Comparison of ENCODE assay signal across 8 cellular contexts in genomic region chr22:19986410-19987341, GRCh38.
DNase-seq lines count a peak whose midpoint lies in the region; ATAC-seq, FAIRE-seq and TF ChIP-seq lines count a peak whose summit lies in the region.

No MANE protein-coding gene starts in this region.

- H3K4me3 ChIP-seq in mucosa of rectum (ENCODE audit: low read length in 2 of 2), result peak overlapping the region; percentile 69 to 74

- no peak for FAIRE-seq in D721Med (lab: Jason Lieb, UNC)

- H3K4me1 Mint-ChIP-seq in activated T-cell treated with anti-CD3 and anti-CD28 coated beads, Interleukin-2, amount 50 U/mL, for 24 hours (ENCODE audit: low read depth), result peaks cover 4% of the 10 kb centered on the region

- peak overlapping the region; percentile 19 to 56 for H3K27ac ChIP-seq in mucosa of rectum (ENCODE audit: low read depth in 2 of 2, low read length in 2 of 2)

- no peak for TF ChIP-seq POLR2A in erythroblast (IDR thresholded peaks at IDR 0.05; ENCODE audit: low read length)

- DNase-seq in D721Med (ENCODE audit: insufficient read length, low spot score) (peak; percentile 97), NOMO-1 treated with dmso at 0.1 percent for 144 hours (lab: John Stamatoyannopoulos, UW; ENCODE audit: unreplicated experiment) (peak; percentile 16), erythroblast (lab: John Stamatoyannopoulos, UW) (peak; percentile 80 to 88), GF-D8 (lab: John Stamatoyannopoulos, UW) (no peak)
- DNase-seq in activated T-cell treated with anti-CD3 and anti-CD28 coated beads, Interleukin-2, amount 50 U/mL, for 24 hours, result peak; percentile 79
- DNase-seq in stimulated activated CD8-positive, alpha-beta memory T cell treated with anti-CD3 and anti-CD28 coated beads, Interleukin-4, amount 100 ng/mL, for 48 hours, result peak; percentile 78

- H3K36me3 ChIP-seq in mucosa of rectum (ENCODE audit: control insufficient read depth in 2 of 2, insufficient read depth in 2 of 2, low read length in 2 of 2), result no peaks in the 10 kb centered on the region

- H3K27ac Mint-ChIP-seq in activated T-cell treated with anti-CD3 and anti-CD28 coated beads, Interleukin-2, amount 50 U/mL, for 24 hours, result no peak overlapping the region

- peaks cover 12 to 14% of the 10 kb centered on the region in 2 donors for H3K4me1 ChIP-seq in mucosa of rectum (ENCODE audit: control insufficient read depth in 2 of 2, insufficient read depth in 2 of 2, low read length in 2 of 2)

- no peaks in the 10 kb centered on the region for H3K27me3 ChIP-seq in mucosa of rectum (ENCODE audit: control insufficient read depth in 2 of 2, insufficient read depth in 2 of 2, low read length in 2 of 2)

- H3K27me3 Mint-ChIP-seq in activated T-cell treated with anti-CD3 and anti-CD28 coated beads, Interleukin-2, amount 50 U/mL, for 24 hours, result no peaks in the 10 kb centered on the region

- H3K9me3 Mint-ChIP-seq in activated T-cell treated with anti-CD3 and anti-CD28 coated beads, Interleukin-2, amount 50 U/mL, for 24 hours, result no peaks in the 10 kb centered on the region

- H3K4me3 Mint-ChIP-seq in activated T-cell treated with anti-CD3 and anti-CD28 coated beads, Interleukin-2, amount 50 U/mL, for 24 hours, result peak overlapping the region; percentile 52

- H3K9me3 ChIP-seq in mucosa of rectum (ENCODE audit: control insufficient read depth in 2 of 2, low read length in 2 of 2), result no peaks in the 10 kb centered on the region

- H3K9ac ChIP-seq in mucosa of rectum (ENCODE audit: low read depth in 1 of 2, low read length in 2 of 2), result peak overlapping the region; percentile 54 to 72

- no peaks in the 10 kb centered on the region for H3K36me3 Mint-ChIP-seq in activated T-cell treated with anti-CD3 and anti-CD28 coated beads, Interleukin-2, amount 50 U/mL, for 24 hours (ENCODE audit: low read depth)

- no peak for TF ChIP-seq CTCF in D721Med (IDR thresholded peaks at IDR 0.05; ENCODE audit: insufficient read depth, missing control alignments)

- ATAC-seq in HG03066 (IDR thresholded peaks at IDR 0.05; ENCODE audit: low read depth, unreplicated experiment), result peak; percentile 66
